16 cellular contexts compared by ENCODE assay signal in genomic region chr10:125997586-125997985, GRCh38.
DNase-seq lines count a peak whose midpoint lies in the region; ATAC-seq and TF ChIP-seq lines count a peak whose summit lies in the region.
"Had no signal": no experiment of that assay in that cellular context is flagged by ENCODE, and none has a peak within 500 bp of the region (broad histone marks: within the 10 kb centered on the region; RNA-seq: fewer than 3 reads in every experiment).

No MANE protein-coding gene starts in this region.

- no peaks in the 10 kb centered on the region for H3K36me3 Mint-ChIP-seq in activated CD4-positive, alpha-beta T cell treated with anti-CD3 and anti-CD28 coated beads for 36 hours (ENCODE audit: low read depth)
- no peaks in the 10 kb centered on the region for H3K36me3 Mint-ChIP-seq in CD4-positive, CD25-positive, alpha-beta regulatory T cell
- peaks cover 2% of the 10 kb centered on the region for H3K36me3 Mint-ChIP-seq in neural crest cell (ENCODE audit: low read depth)
- H3K36me3 Mint-ChIP-seq: CD14-positive monocyte; CD8-positive, alpha-beta T cell had no signal

- no peaks in the 10 kb centered on the region for H3K9me3 Mint-ChIP-seq in activated CD4-positive, alpha-beta T cell treated with anti-CD3 and anti-CD28 coated beads for 36 hours (ENCODE audit: low read depth)
- H3K9me3 Mint-ChIP-seq in CD4-positive, CD25-positive, alpha-beta regulatory T cell: no peaks in the 10 kb centered on the region
- H3K9me3 Mint-ChIP-seq in neural crest cell: no peaks in the 10 kb centered on the region
- H3K9me3 Mint-ChIP-seq: CD14-positive monocyte; CD8-positive, alpha-beta T cell had no signal

- no peaks in the 10 kb centered on the region for H3K9me3 ChIP-seq in CD4-positive, CD25-positive, alpha-beta regulatory T cell (ENCODE audit: control insufficient read depth in 2 of 2, low read length in 2 of 2)
- H3K9me3 ChIP-seq: BLaER1, HAP-1 had no signal

- no peak for DNase-seq in activated CD4-positive, alpha-beta T cell treated with anti-CD3 and anti-CD28 coated beads for 36 hours
- no peak for DNase-seq in activated CD4-positive, alpha-beta T cell treated with anti-CD3 and anti-CD28 coated beads, Interleukin-2, amount 50 U/mL, for 1 hour
- DNase-seq in CD4-positive, CD25-positive, alpha-beta regulatory T cell: no peak
- peak; percentile 36 for DNase-seq in activated CD4-positive, CD25-positive, alpha-beta regulatory T cell treated with anti-CD3 and anti-CD28 coated beads, Interleukin-2, amount 50 U/mL, for 72 hours
- DNase-seq in neural crest cell (ENCODE audit: low read depth, low spot score) (no peak), NCI-H69 (lab: John Stamatoyannopoulos, UW) (no peak)
- DNase-seq: 8988T; Calu3; CD8-positive, alpha-beta T cell; DMS53; DND-41; EL had no signal

- no peaks in the 10 kb centered on the region for H3K36me3 ChIP-seq in CD4-positive, CD25-positive, alpha-beta regulatory T cell (ENCODE audit: control insufficient read depth, insufficient read depth, low read length)
- H3K36me3 ChIP-seq: BLaER1, HAP-1 had no signal

- H3K4me1 ChIP-seq in CD4-positive, CD25-positive, alpha-beta regulatory T cell (ENCODE audit: control insufficient read depth, insufficient read depth, low read length, poor library complexity, severe bottlenecking): peaks cover 34% of the 10 kb centered on the region
- H3K4me1 ChIP-seq: BLaER1, HAP-1 had no signal

- intact Hi-C loops in activated CD4-positive, alpha-beta T cell treated with anti-CD3 and anti-CD28 coated beads for 36 hours (cut with DNase I, micrococcal nuclease): no loop called here

- POLR2A ChIA-PET in activated CD4-positive, alpha-beta T cell treated with anti-CD3 and anti-CD28 coated beads for 36 hours (lab: Charles Lee): no interaction called here

- H3K27ac ChIP-seq in CD4-positive, CD25-positive, alpha-beta regulatory T cell (ENCODE audit: insufficient read depth, low read length, poor library complexity, severe bottlenecking): peak overlapping the region; percentile 81
- H3K27ac ChIP-seq: BLaER1 had no signal

- H3K4me3 ChIP-seq in CD4-positive, CD25-positive, alpha-beta regulatory T cell (ENCODE audit: low read depth, low read length): peak overlapping the region; percentile 97
- H3K4me3 ChIP-seq: BLaER1, HAP-1 had no signal

- H3K4me3 Mint-ChIP-seq in activated CD4-positive, alpha-beta T cell treated with anti-CD3 and anti-CD28 coated beads for 36 hours: peak overlapping the region; percentile 9
- peak overlapping the region; percentile 88 to 93 (median 91) for H3K4me3 Mint-ChIP-seq in CD4-positive, CD25-positive, alpha-beta regulatory T cell
- no peak overlapping the region for H3K4me3 Mint-ChIP-seq in neural crest cell
- H3K4me3 Mint-ChIP-seq: CD14-positive monocyte; CD8-positive, alpha-beta T cell had no signal

- H3K27ac Mint-ChIP-seq in activated CD4-positive, alpha-beta T cell treated with anti-CD3 and anti-CD28 coated beads for 36 hours: peak overlapping the region; percentile 27
- H3K27ac Mint-ChIP-seq in CD4-positive, CD25-positive, alpha-beta regulatory T cell: peak overlapping the region; percentile 89 to 97 (median 91)
- H3K27ac Mint-ChIP-seq in neural crest cell (ENCODE audit: unreplicated experiment): peak overlapping the region; percentile 75
- H3K27ac Mint-ChIP-seq: CD14-positive monocyte; CD8-positive, alpha-beta T cell had no signal

- ATAC-seq in activated CD4-positive, alpha-beta T cell treated with anti-CD3 and anti-CD28 coated beads for 36 hours: no peak
- ATAC-seq in CD4-positive, CD25-positive, alpha-beta regulatory T cell (ENCODE audit: low read depth in 2 of 2): no peak
- no peak for ATAC-seq in HG02571 (IDR thresholded peaks at IDR 0.05; ENCODE audit: unreplicated experiment)
- ATAC-seq: CD8-positive, alpha-beta T cell had no signal

- no peak for TF ChIP-seq CTCF in neural crest cell (conservative IDR thresholded peaks at IDR 0.05)

- H3K27me3 Mint-ChIP-seq in activated CD4-positive, alpha-beta T cell treated with anti-CD3 and anti-CD28 coated beads for 36 hours: peaks cover 2% of the 10 kb centered on the region
- no peaks in the 10 kb centered on the region for H3K27me3 Mint-ChIP-seq in CD4-positive, CD25-positive, alpha-beta regulatory T cell
- no peaks in the 10 kb centered on the region for H3K27me3 Mint-ChIP-seq in neural crest cell (ENCODE audit: low read depth)

- CTCF ChIA-PET in activated CD4-positive, alpha-beta T cell treated with anti-CD3 and anti-CD28 coated beads for 36 hours (lab: Charles Lee): no interaction called here

- H3K4me1 Mint-ChIP-seq in activated CD4-positive, alpha-beta T cell treated with anti-CD3 and anti-CD28 coated beads for 36 hours: no peaks in the 10 kb centered on the region
- H3K4me1 Mint-ChIP-seq in CD4-positive, CD25-positive, alpha-beta regulatory T cell: peaks cover 16 to 53% (median 33%) of the 10 kb centered on the region in 4 donors
- peaks cover 7% of the 10 kb centered on the region for H3K4me1 Mint-ChIP-seq in neural crest cell
- H3K4me1 Mint-ChIP-seq: CD14-positive monocyte had no signal

- no peaks in the 10 kb centered on the region for H3K27me3 ChIP-seq in CD4-positive, CD25-positive, alpha-beta regulatory T cell (ENCODE audit: control insufficient read depth, insufficient read depth, low read length)
- H3K27me3 ChIP-seq: BLaER1 had no signal

Comparison
In these comparisons a context has a peak if more than half of its experiments do, and no peak if none do; other contexts are left out.
1. H3K27ac Mint-ChIP-seq: peak in every context shown above with its lines; median percentile 91 in CD4-positive, CD25-positive, alpha-beta regulatory T cell; 75 in neural crest cell; 27 in activated CD4-positive, alpha-beta T cell treated with anti-CD3 and anti-CD28 coated beads for 36 hours.